Comparison of ENCODE assay signal across 19 cellular contexts in genomic region chr10:92897916-92898315, GRCh38. TPM values are rescaled to one million over a fixed set of nuclear protein-coding genes. Genes with fewer than 3 reads are reported as not detected.
A peak's percentile ranks its signal among the peaks of the same experiment; 100 is the strongest.
DNase-seq lines count a peak whose midpoint lies in the region; ATAC-seq and TF ChIP-seq lines count a peak whose summit lies in the region.
"Had no signal": no experiment of that assay in that cellular context is flagged by ENCODE, and none has a peak within 500 bp of the region (broad histone marks: within the 10 kb centered on the region; RNA-seq: fewer than 3 reads in every experiment).

No MANE protein-coding gene starts in this region.

- no peak overlapping the region for H2AFZ ChIP-seq in PC-3 (ENCODE audit: low read length)

- H3F3A ChIP-seq in PC-3 (ENCODE audit: low read length, unreplicated experiment) = peaks cover 5% of the 10 kb centered on the region

- H4K20me1 ChIP-seq in PC-3 (ENCODE audit: low read length) = no peaks in the 10 kb centered on the region

- DNase-seq in ELR (ENCODE audit: low read depth) = peak; percentile 39
- peak; percentile 27 for DNase-seq in PC-3
- DNase-seq in fibroblast of mammary gland (ENCODE audit: low read depth) = peak; percentile 23
- DNase-seq in superior temporal gyrus (ENCODE audit: extremely low spot score) = no peak
- no peak for DNase-seq in pons (ENCODE audit: low spot score)
- DNase-seq: BE2C; Caco-2; CD4-positive, CD25-positive, alpha-beta regulatory T cell; KG1; NCI-H1048; NCI-H1436; NCI-H2029; NCI-H2171; NCI-H446; Right ventricle myocardium superior; SW 1271 had no signal

- TF ChIP-seq CTCF in HEK293 (tag by site-specific recombination; IDR thresholded peaks at IDR 0.05) = no peak
- no peak for TF ChIP-seq CTCF in PC-3 (conservative IDR thresholded peaks at IDR 0.05; ENCODE audit: low read depth, low read length)
- TF ChIP-seq CTCF in fibroblast of mammary gland (conservative IDR thresholded peaks at IDR 0.05; ENCODE audit: control insufficient read depth, insufficient read depth, low read depth, low read length) = no peak

- H3K36me3 ChIP-seq in HEK293 (ENCODE audit: control insufficient read depth in 2 of 2, insufficient read depth in 1 of 2, low read length in 2 of 2) (peaks cover 3 to 14% of the 10 kb centered on the region in 2 experiments), PC-3 (ENCODE audit: low read depth, low read length) (no peaks in the 10 kb centered on the region)
- H3K36me3 ChIP-seq: BE2C had no signal

- no peak overlapping the region for H3K4me2 ChIP-seq in PC-3 (ENCODE audit: low read length)

- BruUV-seq in PC-3 (replicated peaks; lab: Mats Ljungman, UMichigan) = no TSS peak

- POLR2A ChIA-PET in HEK293 (lab: Yijun Ruan, JAX) (no interaction called here), PC-3 (lab: Charles Lee; ENCODE audit: unreplicated experiment) (no interaction called here)

- H3K4me1 ChIP-seq in HEK293 (ENCODE audit: control insufficient read depth, insufficient read depth, low read length) (peaks cover 10% of the 10 kb centered on the region), PC-3 (ENCODE audit: insufficient read depth, low read length) (peaks cover 31% of the 10 kb centered on the region)
- H3K4me1 ChIP-seq: BE2C had no signal

- H3K9ac ChIP-seq in PC-3 (ENCODE audit: low read length) = no peak overlapping the region

- no peak overlapping the region for H3K27ac ChIP-seq in HEK293 (ENCODE audit: extremely low read depth, low read depth, low read length)
- H3K27ac ChIP-seq in PC-3 (ENCODE audit: low read length) = no peak overlapping the region

- H3K27me3 ChIP-seq in PC-3 (ENCODE audit: low read length) = no peaks in the 10 kb centered on the region
- H3K27me3 ChIP-seq: BE2C had no signal

- CTCF ChIA-PET in HEK293 (lab: Yijun Ruan, JAX) (interaction anchor here (0.6 kb wide), 1 partner anchor 61 kb away, joined by 5 read pairs; no protein-coding TSS in a partner anchor), PC-3 (lab: Charles Lee) (interaction anchor here (0.6 kb wide), 1 partner anchor 614 kb away, joined by 3 read pairs; no protein-coding TSS in a partner anchor)

- intact Hi-C loops in PC-3 (cut with micrococcal nuclease) = no loop called here

- H3K79me2 ChIP-seq in PC-3 (ENCODE audit: low read length) = peaks cover 6% of the 10 kb centered on the region; the same call in 1 of the 2 replicates

- no peaks in the 10 kb centered on the region for H3K9me2 ChIP-seq in PC-3 (replicated peaks; ENCODE audit: low read length)

- ATAC-seq in PC-3 (no peak), GM21717 (IDR thresholded peaks at IDR 0.05; ENCODE audit: unreplicated experiment) (no peak)
- ATAC-seq: GM12878 had no signal

- H3K4me3 ChIP-seq in HEK293 (ENCODE audit: low read depth, low read length) (no peak overlapping the region), PC-3 (ENCODE audit: low read length) (no peak overlapping the region), fibroblast of mammary gland (ENCODE audit: control insufficient read depth, low read depth, low read length) (no peak overlapping the region)
- H3K4me3 ChIP-seq: GM12878 had no signal

- H3K9me3 ChIP-seq in HEK293 (ENCODE audit: control insufficient read depth, insufficient read depth, low read depth, low read length) = no peaks in the 10 kb centered on the region
- H3K9me3 ChIP-seq in PC-3 (ENCODE audit: low read length) = no peaks in the 10 kb centered on the region
- H3K9me3 ChIP-seq: BE2C, Caco-2 had no signal

TF ChIP-seq in HEK293, 187 proteins besides CTCF, POLR2A, EP300 and RAD21:
- no peak for TF ChIP-seq ZNF488 (tag by site-specific recombination; IDR thresholded peaks at IDR 0.05)
- TF ChIP-seq ZNF529 (tag by site-specific recombination; IDR thresholded peaks at IDR 0.05; ENCODE audit: insufficient replicate concordance) = no peak
- no peak for TF ChIP-seq HOXA7 (CRISPR knock-in tag; IDR thresholded peaks at IDR 0.05; ENCODE audit: borderline replicate concordance)
- no peak for TF ChIP-seq ZNF639 (tag by site-specific recombination; IDR thresholded peaks at IDR 0.05)
- 0 out of 2 replicates have a peak, but pooled peaks have one; percentile 47 for TF ChIP-seq ZNF10 (tag by site-specific recombination; IDR thresholded peaks at IDR 0.05)
- no peak for TF ChIP-seq ZNF155 (tag by site-specific recombination; IDR thresholded peaks at IDR 0.05)
- TF ChIP-seq HOXD13 (CRISPR knock-in tag; IDR thresholded peaks at IDR 0.05; ENCODE audit: borderline replicate concordance) = no peak

RNA-seq across cellular contexts. Expression of gene EXOC6, which starts 49.6 kb away (rescaled TPM):
- 5.5 and 5.7 TPM in 2 replicates for total RNA-seq in PC-3 (2014; rRNA removed)

Comparison
In these comparisons a context has a peak if more than half of its experiments do, and no peak if none do; other contexts are left out.
1. DNase-seq: peak in ELR (single experiment), PC-3 (single experiment) and fibroblast of mammary gland (single experiment); none in superior temporal gyrus (single experiment) and pons (single experiment).